In genomic region chr13:23579886-23580706, GRCh38 we compare ENCODE assay signal across 8 cellular contexts. TPM values are rescaled to one million over a fixed set of nuclear protein-coding genes. Genes with fewer than 3 reads are reported as not detected.
A peak's percentile ranks its signal among the peaks of the same experiment; 100 is the strongest.
DNase-seq lines count a peak whose midpoint lies in the region; ATAC-seq and TF ChIP-seq lines count a peak whose summit lies in the region.

No MANE protein-coding gene starts in this region.

- H3K4me3 ChIP-seq in adipocyte (ENCODE audit: low read length) (peak overlapping the region; percentile 87), left lung (peak overlapping the region; percentile 73 to 97), upper lobe of left lung (peak overlapping the region; percentile 52 to 95 (median 94))

- TF ChIP-seq CTCF in left lung (IDR thresholded peaks at IDR 0.05), result no peak
- no peak for TF ChIP-seq CTCF in upper lobe of left lung (IDR thresholded peaks at IDR 0.05)

- DNase-seq in activated naive CD4-positive, alpha-beta T cell treated with Interleukin-2 at 50 U/mL for 16 hours, result no peak
- DNase-seq in adipocyte (ENCODE audit: low read depth), result peak; percentile 52
- DNase-seq in left lung, result no peak
- no peak for DNase-seq in upper lobe of left lung
- no peak for DNase-seq in HuH-7 (ENCODE audit: low spot score)
- no peak for DNase-seq in Kasumi-1 (lab: John Stamatoyannopoulos, UW)

- no peaks in the 10 kb centered on the region for H3K9me3 Mint-ChIP-seq in activated naive CD4-positive, alpha-beta T cell treated with anti-CD3 and anti-CD28 coated beads, Interleukin-2, amount 50 U/mL, for 24 hours

- H3K27me3 ChIP-seq in adipocyte (replicated peaks; ENCODE audit: control insufficient read depth, insufficient read depth, low read length) (peaks cover 11% of the 10 kb centered on the region), left lung (peaks cover 0 to 26% of the 10 kb centered on the region in 2 donors), upper lobe of left lung (no peaks in the 10 kb centered on the region)

- intact Hi-C loops in left lung (cut with DNase I), result no loop called here

- H3K27ac ChIP-seq in left lung, result peak overlapping the region; percentile 83 to 92
- peak overlapping the region; percentile 84 to 90 (median 89) for H3K27ac ChIP-seq in upper lobe of left lung

- 4 to 11% methylated on average over 15 to 24 of the region's 24 CpGs for WGBS in upper lobe of left lung, 2 donors

- no peaks in the 10 kb centered on the region for H3K36me3 ChIP-seq in adipocyte (ENCODE audit: control insufficient read depth, insufficient read depth, low read length, severe bottlenecking)
- no peaks in the 10 kb centered on the region for H3K36me3 ChIP-seq in left lung
- no peaks in the 10 kb centered on the region for H3K36me3 ChIP-seq in upper lobe of left lung

- H3K4me1 Mint-ChIP-seq in activated naive CD4-positive, alpha-beta T cell treated with anti-CD3 and anti-CD28 coated beads, Interleukin-2, amount 50 U/mL, for 24 hours, result peaks cover 15% of the 10 kb centered on the region

- peak overlapping the region; percentile 78 for H3K9ac ChIP-seq in adipocyte (ENCODE audit: low read length)

- H3K27ac Mint-ChIP-seq in activated naive CD4-positive, alpha-beta T cell treated with anti-CD3 and anti-CD28 coated beads, Interleukin-2, amount 50 U/mL, for 24 hours, result no peak overlapping the region

- H3K9me3 ChIP-seq in adipocyte (ENCODE audit: control insufficient read depth, low read length), result no peaks in the 10 kb centered on the region
- H3K9me3 ChIP-seq in left lung, result no peaks in the 10 kb centered on the region
- no peaks in the 10 kb centered on the region for H3K9me3 ChIP-seq in upper lobe of left lung

- H3K36me3 Mint-ChIP-seq in activated naive CD4-positive, alpha-beta T cell treated with anti-CD3 and anti-CD28 coated beads, Interleukin-2, amount 50 U/mL, for 24 hours, result no peaks in the 10 kb centered on the region

- TF ChIP-seq EP300 in upper lobe of left lung (IDR thresholded peaks at IDR 0.05), result no peak

- H3K4me3 Mint-ChIP-seq in activated naive CD4-positive, alpha-beta T cell treated with anti-CD3 and anti-CD28 coated beads, Interleukin-2, amount 50 U/mL, for 24 hours, result peak overlapping the region; percentile 51

- H3K4me1 ChIP-seq in adipocyte (ENCODE audit: control insufficient read depth, insufficient read depth, low read length), result peaks cover 3% of the 10 kb centered on the region
- peaks cover 6 to 11% of the 10 kb centered on the region in 2 donors for H3K4me1 ChIP-seq in left lung
- H3K4me1 ChIP-seq in upper lobe of left lung, result peaks cover 9 to 26% (median 13%) of the 10 kb centered on the region in 4 donors

- no peak for ATAC-seq in left lung
- no peak for ATAC-seq in upper lobe of left lung (ENCODE audit: low FRiP score in 2 of 2)
- ATAC-seq in GM18861 (IDR thresholded peaks at IDR 0.05; ENCODE audit: unreplicated experiment), result no peak

- TF ChIP-seq POLR2A in upper lobe of left lung (IDR thresholded peaks at IDR 0.05), result no peak

- H3K27me3 Mint-ChIP-seq in activated naive CD4-positive, alpha-beta T cell treated with anti-CD3 and anti-CD28 coated beads, Interleukin-2, amount 50 U/mL, for 24 hours, result peaks cover 24% of the 10 kb centered on the region

RNA-seq across cellular contexts. Expression of gene TNFRSF19, which starts 9.9 kb away (rescaled TPM):
- total RNA-seq in left lung, result 10 to 100 TPM; 28.1 to 52.1 TPM
- total RNA-seq in upper lobe of left lung, result 10 to 100 TPM in 5 of 6 donors, 1 to 10 TPM in 1; 7.8 to 23.5 (median 14.5) TPM
